Comparison of ENCODE assay signal across 19 cellular contexts in genomic region chr4:25823632-25824031, GRCh38. TPM values are rescaled to one million over a fixed set of nuclear protein-coding genes. Genes with fewer than 3 reads are reported as not detected.
A peak's percentile ranks its signal among the peaks of the same experiment; 100 is the strongest.
DNase-seq lines count a peak whose midpoint lies in the region; ATAC-seq, FAIRE-seq and TF ChIP-seq lines count a peak whose summit lies in the region.
"Had no signal": no experiment of that assay in that cellular context is flagged by ENCODE, and none has a peak within 500 bp of the region (broad histone marks: within the 10 kb centered on the region; RNA-seq: fewer than 3 reads in every experiment).

No MANE protein-coding gene starts in this region.

- peaks cover 10% of the 10 kb centered on the region for H3K36me3 ChIP-seq in bronchial epithelial cell (ENCODE audit: control insufficient read depth, insufficient read depth, low read length)

- TF ChIP-seq CTCF in bronchial epithelial cell (IDR thresholded peaks at IDR 0.05; ENCODE audit: insufficient read depth, low read length, severe bottlenecking): no peak

- no peak overlapping the region for H3K4me3 ChIP-seq in bronchial epithelial cell (ENCODE audit: low read depth, low read length)

- DNase-seq in COLO668 (lab: John Stamatoyannopoulos, UW; ENCODE audit: unreplicated experiment) (peak; percentile 66), DMS 273 treated with DMSO at 0.1 percent for 48 hours (lab: John Stamatoyannopoulos, UW) (peak; percentile 1), NCI-H510A treated with DMSO at 0.1 percent for 48 hours (lab: John Stamatoyannopoulos, UW) (peak; percentile 20), bronchial epithelial cell (ENCODE audit: low read depth) (no peak)
- no peak for DNase-seq in stimulated activated CD8-positive, alpha-beta memory T cell treated with anti-CD3 and anti-CD28 coated beads, Interleukin-4, amount 100 ng/mL, for 48 hours
- DNase-seq: CD4-positive, CD25-positive, alpha-beta regulatory T cell; DND-41; GF-D8; HFFc6; KG1; NCI-H1694 treated with DMSO at 0.1 percent for 48 hours had no signal

- no peaks in the 10 kb centered on the region for H3K27me3 ChIP-seq in bronchial epithelial cell (ENCODE audit: control insufficient read depth, insufficient read depth, low read length)

- FAIRE-seq in bronchial epithelial cell (lab: Jason Lieb, UNC): peak; percentile 77
- FAIRE-seq: D721Med, HepG2 had no signal

- ATAC-seq in GM19452 (IDR thresholded peaks at IDR 0.05; ENCODE audit: unreplicated experiment) (no peak), GM19463 (IDR thresholded peaks at IDR 0.05; ENCODE audit: unreplicated experiment) (no peak), HG02973 (IDR thresholded peaks at IDR 0.05; ENCODE audit: unreplicated experiment) (no peak)
- ATAC-seq: HepG2, Panc1, Right ventricle myocardium inferior, SK-N-SH treated with all-trans-retinoic acid at 6 μM for 48 hours had no signal

RNA-seq across cellular contexts. Expression of gene SEL1L3, which starts 39.2 kb away (rescaled TPM):
- total RNA-seq in bronchial epithelial cell: 92.8 and 117 TPM in 2 replicates

Comparison
In these comparisons a context has a peak if more than half of its experiments do, and no peak if none do; other contexts are left out.
1. DNase-seq: peak in COLO668 (single experiment), DMS 273 treated with DMSO at 0.1 percent for 48 hours (single experiment) and NCI-H510A treated with DMSO at 0.1 percent for 48 hours (single experiment); none in bronchial epithelial cell (single experiment) and stimulated activated CD8-positive, alpha-beta memory T cell treated with anti-CD3 and anti-CD28 coated beads, Interleukin-4, amount 100 ng/mL, for 48 hours (single experiment).